In genomic region chr15:99733268-99734039, GRCh38 we compare ENCODE assay signal across 8 cellular contexts. TPM values are rescaled to one million over a fixed set of nuclear protein-coding genes. Genes with fewer than 3 reads are reported as not detected.
DNase-seq lines count a peak whose midpoint lies in the region; ATAC-seq and TF ChIP-seq lines count a peak whose summit lies in the region.

Gene LYSMD4, minus strand, starts transcription at chr15:99733437. Its CDS starts 1,438 bp downstream, at chr15:99731999.

- H3K4me1 ChIP-seq in osteoblast (ENCODE audit: insufficient read depth, low read length) (peaks cover 7% of the 10 kb centered on the region), testis (peaks cover 25% of the 10 kb centered on the region)

- H3K27ac Mint-ChIP-seq in activated naive CD4-positive, alpha-beta T cell treated with anti-CD3 and anti-CD28 coated beads, Interleukin-2, amount 50 U/mL, for 24 hours = peak within 1 kb of the TSS; percentile 91
- peak within 1 kb of the TSS; percentile 87 for H3K27ac Mint-ChIP-seq in glutamatergic neuron (ENCODE audit: unreplicated experiment)

- TF ChIP-seq POLR2A in testis (IDR thresholded peaks at IDR 0.05) = peak; percentile 70

- peaks cover 30% of the 10 kb centered on the region for H3K4me1 Mint-ChIP-seq in activated naive CD4-positive, alpha-beta T cell treated with anti-CD3 and anti-CD28 coated beads, Interleukin-2, amount 50 U/mL, for 24 hours
- peaks cover 17% of the 10 kb centered on the region for H3K4me1 Mint-ChIP-seq in glutamatergic neuron (ENCODE audit: low read depth, unreplicated experiment)

- peak within 1 kb of the TSS; percentile 59 for H3K27ac ChIP-seq in osteoblast (ENCODE audit: low read depth, low read length)
- peak within 1 kb of the TSS; percentile 84 to 94 for H3K27ac ChIP-seq in testis

- no peaks in the 10 kb centered on the region for H4K20me1 ChIP-seq in osteoblast (ENCODE audit: insufficient read depth, low read length)

- H3K27me3 ChIP-seq in osteoblast (ENCODE audit: insufficient read depth, low read length) (no peaks in the 10 kb centered on the region), testis (no peaks in the 10 kb centered on the region)

- no peaks in the 10 kb centered on the region for H3K27me3 Mint-ChIP-seq in activated naive CD4-positive, alpha-beta T cell treated with anti-CD3 and anti-CD28 coated beads, Interleukin-2, amount 50 U/mL, for 24 hours
- peaks cover 7% of the 10 kb centered on the region for H3K27me3 Mint-ChIP-seq in glutamatergic neuron (ENCODE audit: unreplicated experiment)

- H3K9me3 Mint-ChIP-seq in activated naive CD4-positive, alpha-beta T cell treated with anti-CD3 and anti-CD28 coated beads, Interleukin-2, amount 50 U/mL, for 24 hours = no peaks in the 10 kb centered on the region
- H3K9me3 Mint-ChIP-seq in glutamatergic neuron (ENCODE audit: unreplicated experiment) = peaks cover 5% of the 10 kb centered on the region

- peak; percentile 98 for DNase-seq in GM12865 (ENCODE audit: low read depth)
- DNase-seq in NCI-H1105 (lab: John Stamatoyannopoulos, UW) = peak; percentile 98
- peak; percentile 99 for DNase-seq in glutamatergic neuron
- DNase-seq in osteoblast (ENCODE audit: insufficient read length, low spot score, missing footprints) = peak; percentile 100
- peak; percentile 99 for DNase-seq in testis

- H3K4me3 ChIP-seq in GM12865 (ENCODE audit: low read depth, low read length) (peak within 1 kb of the TSS; percentile 87), osteoblast (ENCODE audit: insufficient read depth, low read length) (peak within 1 kb of the TSS; percentile 84), testis (peak within 1 kb of the TSS; percentile 79 to 98)

- peak within 1 kb of the TSS; percentile 98 for H2AFZ ChIP-seq in osteoblast (ENCODE audit: low read length)

- H3K79me2 ChIP-seq in osteoblast (ENCODE audit: insufficient read depth, low read length) = peaks cover 4% of the 10 kb centered on the region

- H3K9me3 ChIP-seq in osteoblast (ENCODE audit: low read depth, low read length) (no peaks in the 10 kb centered on the region), testis (no peaks in the 10 kb centered on the region)

- H3K36me3 ChIP-seq in osteoblast (ENCODE audit: insufficient read depth, low read length) = peaks cover 10% of the 10 kb centered on the region
- no peaks in the 10 kb centered on the region for H3K36me3 ChIP-seq in testis (ENCODE audit: low read depth, missing control alignments)

- ATAC-seq in HG02678 (IDR thresholded peaks at IDR 0.05; ENCODE audit: unreplicated experiment) (peak; percentile 99), SK-N-SH treated with all-trans-retinoic acid at 6 μM for 48 hours (peak; percentile 99)

- no peak for TF ChIP-seq CTCF in GM12865 (IDR thresholded peaks at IDR 0.05; ENCODE audit: insufficient read depth, low read depth, low read length, missing control alignments)
- TF ChIP-seq CTCF in glutamatergic neuron (IDR thresholded peaks at IDR 0.05; ENCODE audit: partially characterized antibody, unreplicated experiment) = no peak
- no peak for TF ChIP-seq CTCF in osteoblast (IDR thresholded peaks at IDR 0.05; ENCODE audit: extremely low read depth, low read depth, low read length)
- peak in 1 of 3 experiments; percentile 8 for TF ChIP-seq CTCF in testis (IDR thresholded peaks at IDR 0.05)

- H3K4me3 Mint-ChIP-seq in activated naive CD4-positive, alpha-beta T cell treated with anti-CD3 and anti-CD28 coated beads, Interleukin-2, amount 50 U/mL, for 24 hours = peak within 1 kb of the TSS; percentile 88
- peak within 1 kb of the TSS; percentile 93 for H3K4me3 Mint-ChIP-seq in glutamatergic neuron (ENCODE audit: unreplicated experiment)

- H3K4me2 ChIP-seq in osteoblast (ENCODE audit: insufficient read depth, low read length) = peak within 1 kb of the TSS; percentile 95

- WGBS in testis, 2 donors = 11 to 43% methylated on average over 13 to 48 of the region's 69 CpGs

- H3K36me3 Mint-ChIP-seq in activated naive CD4-positive, alpha-beta T cell treated with anti-CD3 and anti-CD28 coated beads, Interleukin-2, amount 50 U/mL, for 24 hours = no peaks in the 10 kb centered on the region
- H3K36me3 Mint-ChIP-seq in glutamatergic neuron (ENCODE audit: unreplicated experiment) = no peaks in the 10 kb centered on the region

- intact Hi-C loops in testis (cut with DNase I; ENCODE audit: low total_unique reads) = loop anchor here (10.0 kb wide), 1 partner anchor 459 kb away; no protein-coding TSS in a partner anchor

TF ChIP-seq in SK-N-SH treated with all-trans-retinoic acid at 6 μM for 48 hours, 23 proteins besides CTCF, POLR2A, EP300 and RAD21:
- no peak for TF ChIP-seq ARNTL (CRISPR knock-in tag; IDR thresholded peaks at IDR 0.05; ENCODE audit: borderline replicate concordance, low read depth)
- no peak for TF ChIP-seq ISL1 (CRISPR knock-in tag; IDR thresholded peaks at IDR 0.05)
- TF ChIP-seq TCF4 (CRISPR knock-in tag; IDR thresholded peaks at IDR 0.05; ENCODE audit: borderline replicate concordance) = no peak
- no peak for TF ChIP-seq SNAI2 (CRISPR knock-in tag; IDR thresholded peaks at IDR 0.05)
- TF ChIP-seq CREB5 (CRISPR knock-in tag; IDR thresholded peaks at IDR 0.05; ENCODE audit: low read depth) = no peak
- TF ChIP-seq TOX (CRISPR knock-in tag; IDR thresholded peaks at IDR 0.05; ENCODE audit: borderline replicate concordance) = no peak
- TF ChIP-seq, protein P1, sequence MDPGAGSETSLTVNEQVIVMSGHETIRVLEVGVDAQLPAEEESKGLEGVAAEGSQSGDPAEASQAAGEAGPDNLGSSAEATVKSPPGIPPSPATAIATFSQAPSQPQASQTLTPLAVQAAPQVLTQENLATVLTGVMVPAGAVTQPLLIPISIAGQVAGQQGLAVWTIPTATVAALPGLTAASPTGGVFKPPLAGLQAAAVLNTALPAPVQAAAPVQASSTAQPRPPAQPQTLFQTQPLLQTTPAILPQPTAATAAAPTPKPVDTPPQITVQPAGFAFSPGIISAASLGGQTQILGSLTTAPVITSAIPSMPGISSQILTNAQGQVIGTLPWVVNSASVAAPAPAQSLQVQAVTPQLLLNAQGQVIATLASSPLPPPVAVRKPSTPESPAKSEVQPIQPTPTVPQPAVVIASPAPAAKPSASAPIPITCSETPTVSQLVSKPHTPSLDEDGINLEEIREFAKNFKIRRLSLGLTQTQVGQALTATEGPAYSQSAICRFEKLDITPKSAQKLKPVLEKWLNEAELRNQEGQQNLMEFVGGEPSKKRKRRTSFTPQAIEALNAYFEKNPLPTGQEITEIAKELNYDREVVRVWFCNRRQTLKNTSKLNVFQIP (CRISPR knock-in tag; IDR thresholded peaks at IDR 0.05; ENCODE audit: borderline replicate concordance, low read depth) = no peak
- TF ChIP-seq ZFP3 (CRISPR knock-in tag; IDR thresholded peaks at IDR 0.05) = no peak
- no peak for TF ChIP-seq ZFP30 (CRISPR knock-in tag; IDR thresholded peaks at IDR 0.05)
- no peak for TF ChIP-seq CSRNP3 (CRISPR knock-in tag; IDR thresholded peaks at IDR 0.05)
- TF ChIP-seq ZNF8 (CRISPR knock-in tag; IDR thresholded peaks at IDR 0.05) = no peak
- no peak for TF ChIP-seq PPARA (CRISPR knock-in tag; IDR thresholded peaks at IDR 0.05; ENCODE audit: borderline replicate concordance)
- no peak for TF ChIP-seq ZNF565 (CRISPR knock-in tag; conservative IDR thresholded peaks at IDR 0.05; ENCODE audit: low read depth)
- no peak for TF ChIP-seq RARB (CRISPR knock-in tag; IDR thresholded peaks at IDR 0.05)
- no peak for TF ChIP-seq OSR1 (CRISPR knock-in tag; IDR thresholded peaks at IDR 0.05)

RNA-seq across cellular contexts. Expression of gene LYSMD4, which starts in this region (rescaled TPM):
- total RNA-seq in glutamatergic neuron (ENCODE audit: unreplicated experiment) (49.8 TPM), osteoblast (8.7 and 11.2 TPM in 2 replicates), testis (10 to 100 TPM; 23.6 to 27.1 TPM)
- polyA plus RNA-seq in testis (ENCODE audit: insufficient read depth, low read depth, low replicate concordance) = 13.2 TPM

Comparison
In these comparisons a context has a peak if more than half of its experiments do, and no peak if none do; other contexts are left out.
1. Peak in every context shown above with its lines: DNase-seq, ATAC-seq, H3K4me3 ChIP-seq and H3K27ac ChIP-seq.